ENCODE assay signal across 8 cellular contexts in genomic region chr15:43509002-43509922, GRCh38. TPM values are rescaled to one million over a fixed set of nuclear protein-coding genes. Genes with fewer than 3 reads are reported as not detected.
A peak's percentile ranks its signal among the peaks of the same experiment; 100 is the strongest.
DNase-seq lines count a peak whose midpoint lies in the region; ATAC-seq, FAIRE-seq and TF ChIP-seq lines count a peak whose summit lies in the region.

No MANE protein-coding gene starts in this region.

- H4K5ac ChIP-seq in mesendoderm (ENCODE audit: low read length), result peak overlapping the region; percentile 91

- peaks cover 7% of the 10 kb centered on the region for H3K4me1 ChIP-seq in mesendoderm (ENCODE audit: control insufficient read depth, low read depth, low read length)

- H3K18ac ChIP-seq in mesendoderm (ENCODE audit: low read length), result no peak overlapping the region

- peaks cover 1% of the 10 kb centered on the region for H3K36me3 Mint-ChIP-seq in IgD-negative memory B cell

- ATAC-seq in HG03196 (IDR thresholded peaks at IDR 0.05; ENCODE audit: unreplicated experiment) (no peak), HG02623 (IDR thresholded peaks at IDR 0.05; ENCODE audit: unreplicated experiment) (no peak)

- WGBS in mesendoderm (ENCODE audit: extremely low coverage, insufficient coverage, low lambda C conversion rate), result no CpG with 5 or more reads among the region's 15 CpGs

- no peak overlapping the region for H3K23ac ChIP-seq in mesendoderm (ENCODE audit: low read length)

- H2AK5ac ChIP-seq in mesendoderm (ENCODE audit: low read length), result no peak overlapping the region

- POLR2A ChIA-PET in AG04450 (lab: Yijun Ruan, JAX), result interaction anchor here (0.6 to 2.1 kb wide), 4 partner anchors 9 to 68 kb away, joined by 4 to 17 read pairs (median 10); partner anchors contain the start of gene TP53BP1

- H3K27ac ChIP-seq in AG04450 (ENCODE audit: low read depth, low read length) (peak overlapping the region; percentile 65), mesendoderm (ENCODE audit: low read depth, low read length) (peak overlapping the region; percentile 40)

- no peak overlapping the region for H2BK15ac ChIP-seq in mesendoderm (replicated peaks; ENCODE audit: low read depth)

- peak overlapping the region; percentile 34 for H3K9ac ChIP-seq in mesendoderm (ENCODE audit: low read length)

- H3K27me3 Mint-ChIP-seq in IgD-negative memory B cell, result peaks cover 7% of the 10 kb centered on the region

- DNase-seq in AG04450 (ENCODE audit: low read depth, low spot score) (no peak), astrocyte of the hippocampus (ENCODE audit: low read depth, low spot score) (peak; percentile 23), mesendoderm (peak; percentile 18), GM10266 (ENCODE audit: extremely low spot score) (no peak), GM12892 (ENCODE audit: insufficient read length) (no peak)

- no peak overlapping the region for H4K8ac ChIP-seq in mesendoderm (ENCODE audit: low read depth, low read length)

- peak overlapping the region in 2 of 3 donors; percentile 94 for H3K27ac Mint-ChIP-seq in IgD-negative memory B cell

- CTCF ChIA-PET in AG04450 (lab: Charles Lee), result interaction anchor here (1.0 to 6.7 kb wide), 7 partner anchors 8 to 136 kb away, joined by 3 to 39 read pairs (median 4); partner anchors contain the start of gene TP53BP1

- no peaks in the 10 kb centered on the region for H3K79me1 ChIP-seq in mesendoderm (ENCODE audit: low read length)

- TF ChIP-seq POLR2A in GM12892 (IDR thresholded peaks at IDR 0.05; ENCODE audit: low read depth, low read length), result no peak

- no peak overlapping the region for H3K4ac ChIP-seq in mesendoderm (ENCODE audit: low read depth, low read length)

- peak overlapping the region; percentile 81 for H3K56ac ChIP-seq in mesendoderm (ENCODE audit: low read length)

- H3K27me3 ChIP-seq in AG04450 (ENCODE audit: control insufficient read depth, insufficient read depth, low read length) (no peaks in the 10 kb centered on the region), mesendoderm (ENCODE audit: insufficient read depth, low read length, poor library complexity) (no peaks in the 10 kb centered on the region)

- no peaks in the 10 kb centered on the region for H3K79me2 ChIP-seq in mesendoderm (ENCODE audit: control insufficient read depth, insufficient read depth, low read length)

- H3K36me3 ChIP-seq in mesendoderm (ENCODE audit: control insufficient read depth, insufficient read depth, low read length), result no peaks in the 10 kb centered on the region

- no peaks in the 10 kb centered on the region for H3K9me3 ChIP-seq in AG04450 (ENCODE audit: control insufficient read depth, insufficient read depth, low read length)

- peak overlapping the region; percentile 88 to 99 (median 96) for H3K4me3 Mint-ChIP-seq in IgD-negative memory B cell

- no peak for TF ChIP-seq CTCF in AG04450 (IDR thresholded peaks at IDR 0.05; ENCODE audit: low read depth, low read length)
- TF ChIP-seq CTCF in GM10266 (IDR thresholded peaks at IDR 0.05; ENCODE audit: control insufficient read depth, insufficient read depth, low read depth, missing control alignments), result no peak

- H3K9me3 Mint-ChIP-seq in IgD-negative memory B cell, result no peaks in the 10 kb centered on the region

- H2BK5ac ChIP-seq in mesendoderm (ENCODE audit: low read length), result no peak overlapping the region

- FAIRE-seq in GM12892 (lab: Jason Lieb, UNC), result no peak

- no peak overlapping the region for H2BK120ac ChIP-seq in mesendoderm (ENCODE audit: low read depth, low read length)

- H3K4me1 Mint-ChIP-seq in IgD-negative memory B cell, result peaks cover 12 to 16% (median 13%) of the 10 kb centered on the region in 3 donors

- H3K4me3 ChIP-seq in AG04450 (ENCODE audit: low read depth, low read length) (peak overlapping the region; percentile 68), mesendoderm (ENCODE audit: low read length) (no peak overlapping the region)

- peak overlapping the region; percentile 62 for H3K4me2 ChIP-seq in mesendoderm (ENCODE audit: low read length)

RNA-seq across cellular contexts. Expression of gene MAP1A, which starts 8.1 kb away (rescaled TPM):
- polyA plus RNA-seq in AG04450 (2011; rRNA removed), result 48.5 and 52.9 TPM in 2 replicates
- polyA minus RNA-seq in AG04450 (2011; rRNA and poly(A)+ RNA removed), result 181 and 203 TPM in 2 replicates
- not detected for polyA plus RNA-seq in IgD-negative memory B cell
- 0.79 TPM for polyA plus RNA-seq in mesendoderm (2013, experiment 1 of 2)
- 0.77 TPM for polyA plus RNA-seq in mesendoderm (2013, experiment 2 of 2)
- polyA plus RNA-seq in GM12892 (2012; ENCODE audit: missing spikeins), result 0.04 TPM

RNA-seq across cellular contexts. Expression of gene TP53BP1, which starts 16.3 kb away (rescaled TPM):
- polyA plus RNA-seq in AG04450 (2011; rRNA removed) (76.6 and 85.6 TPM in 2 replicates), IgD-negative memory B cell (10.7 TPM)
- 151 and 161 TPM in 2 replicates for polyA minus RNA-seq in AG04450 (2011; rRNA and poly(A)+ RNA removed)
- 19.0 TPM for polyA plus RNA-seq in mesendoderm (2013, experiment 1 of 2)
- polyA plus RNA-seq in mesendoderm (2013, experiment 2 of 2), result 19.4 TPM
- polyA plus RNA-seq in GM12892 (2012; ENCODE audit: missing spikeins), result 16.6 TPM

Comparison
In these comparisons a context has a peak if more than half of its experiments do, and no peak if none do; other contexts are left out.
1. DNase-seq: peak in astrocyte of the hippocampus (single experiment) and mesendoderm (single experiment); none in AG04450 (single experiment), GM10266 (single experiment) and GM12892 (single experiment).
2. RNA of gene MAP1A, which starts 8.1 kb away (polyA plus RNA-seq): 48.5 to 52.9 TPM in AG04450; not detected in IgD-negative memory B cell (single experiment); every median in the first group is over 10 times any median in the second.